Comparison of ENCODE assay signal across 1 cellular context in genomic region chr20:17648782-17649730, GRCh38.
A peak's percentile ranks its signal among the peaks of the same experiment; 100 is the strongest.
TF ChIP-seq lines count a peak whose summit lies in the region.

No MANE protein-coding gene starts in this region.

TF ChIP-seq in HepG2, 621 proteins besides CTCF, POLR2A, EP300 and RAD21 (continued from another document and continues in another):
- TF ChIP-seq RERE (CRISPR knock-in tag; IDR thresholded peaks at IDR 0.05; ENCODE audit: low read depth), result no peak
- TF ChIP-seq MIER3 (CRISPR knock-in tag; IDR thresholded peaks at IDR 0.05; ENCODE audit: borderline replicate concordance), result no peak
- peak; percentile 29; the same call in 1 of the 2 replicates for TF ChIP-seq THAP9 (CRISPR knock-in tag; IDR thresholded peaks at IDR 0.05; ENCODE audit: borderline replicate concordance)
- no peak for TF ChIP-seq NFYC (CRISPR knock-in tag; IDR thresholded peaks at IDR 0.05)
- no peak for TF ChIP-seq ZNF841 (CRISPR knock-in tag; IDR thresholded peaks at IDR 0.05; ENCODE audit: borderline replicate concordance)
- TF ChIP-seq ZNF878 (CRISPR knock-in tag; IDR thresholded peaks at IDR 0.05), result no peak
- no peak for TF ChIP-seq KLF11 (CRISPR knock-in tag; IDR thresholded peaks at IDR 0.05)
- TF ChIP-seq MXD3 (CRISPR knock-in tag; IDR thresholded peaks at IDR 0.05), result no peak
- TF ChIP-seq ZBTB2 (CRISPR knock-in tag; IDR thresholded peaks at IDR 0.05; ENCODE audit: low read depth), result no peak
- TF ChIP-seq GMEB1 (CRISPR knock-in tag; IDR thresholded peaks at IDR 0.05; ENCODE audit: borderline replicate concordance), result no peak
- TF ChIP-seq ZGPAT (CRISPR knock-in tag; IDR thresholded peaks at IDR 0.05), result no peak
- TF ChIP-seq REL (CRISPR knock-in tag; conservative IDR thresholded peaks at IDR 0.05), result 0 out of 2 replicates have a peak, but pooled peaks have one; percentile 19
- no peak for TF ChIP-seq NR1H2 (CRISPR knock-in tag; IDR thresholded peaks at IDR 0.05; ENCODE audit: borderline replicate concordance, low read depth)
- TF ChIP-seq ZFP36L2 (CRISPR knock-in tag; IDR thresholded peaks at IDR 0.05), result no peak
- TF ChIP-seq ZFAT (CRISPR knock-in tag; conservative IDR thresholded peaks at IDR 0.05), result no peak
- no peak for TF ChIP-seq ZNF772 (CRISPR knock-in tag; IDR thresholded peaks at IDR 0.05)
- TF ChIP-seq ZNF496 (CRISPR knock-in tag; IDR thresholded peaks at IDR 0.05; ENCODE audit: insufficient replicate concordance), result no peak
- TF ChIP-seq ZNF570 (CRISPR knock-in tag; IDR thresholded peaks at IDR 0.05; ENCODE audit: borderline replicate concordance), result no peak
- TF ChIP-seq ATF2 (CRISPR knock-in tag; IDR thresholded peaks at IDR 0.05), result 0 out of 2 replicates have a peak, but pooled peaks have one; percentile 20
- TF ChIP-seq MAFG (CRISPR knock-in tag; IDR thresholded peaks at IDR 0.05), result no peak
- no peak for TF ChIP-seq ZBTB4 (CRISPR knock-in tag; IDR thresholded peaks at IDR 0.05; ENCODE audit: borderline replicate concordance)
- no peak for TF ChIP-seq DRAP1 (CRISPR knock-in tag; IDR thresholded peaks at IDR 0.05)
- no peak for TF ChIP-seq HNF4G (IDR thresholded peaks at IDR 0.05; ENCODE audit: borderline replicate concordance, low read depth, low read length)
- no peak for TF ChIP-seq HNF4G (CRISPR knock-in tag; IDR thresholded peaks at IDR 0.05; ENCODE audit: borderline replicate concordance, low read depth)
- no peak for TF ChIP-seq RFXAP (CRISPR knock-in tag; IDR thresholded peaks at IDR 0.05; ENCODE audit: borderline replicate concordance)
- no peak for TF ChIP-seq TFAP4 (IDR thresholded peaks at IDR 0.05; ENCODE audit: borderline replicate concordance, low read depth)
- peak; percentile 80; the same call in 1 of the 2 replicates for TF ChIP-seq HNRNPL (IDR thresholded peaks at IDR 0.05; ENCODE audit: low read depth, low read length)
- TF ChIP-seq ZIK1 (CRISPR knock-in tag; IDR thresholded peaks at IDR 0.05; ENCODE audit: borderline replicate concordance, low read depth), result no peak
- no peak for TF ChIP-seq FOXP4 (CRISPR knock-in tag; IDR thresholded peaks at IDR 0.05)
- TF ChIP-seq ZNF639 (CRISPR knock-in tag; conservative IDR thresholded peaks at IDR 0.05), result no peak
